ENCODE assay signal across 1 cellular context in the genomic region with DNA sequence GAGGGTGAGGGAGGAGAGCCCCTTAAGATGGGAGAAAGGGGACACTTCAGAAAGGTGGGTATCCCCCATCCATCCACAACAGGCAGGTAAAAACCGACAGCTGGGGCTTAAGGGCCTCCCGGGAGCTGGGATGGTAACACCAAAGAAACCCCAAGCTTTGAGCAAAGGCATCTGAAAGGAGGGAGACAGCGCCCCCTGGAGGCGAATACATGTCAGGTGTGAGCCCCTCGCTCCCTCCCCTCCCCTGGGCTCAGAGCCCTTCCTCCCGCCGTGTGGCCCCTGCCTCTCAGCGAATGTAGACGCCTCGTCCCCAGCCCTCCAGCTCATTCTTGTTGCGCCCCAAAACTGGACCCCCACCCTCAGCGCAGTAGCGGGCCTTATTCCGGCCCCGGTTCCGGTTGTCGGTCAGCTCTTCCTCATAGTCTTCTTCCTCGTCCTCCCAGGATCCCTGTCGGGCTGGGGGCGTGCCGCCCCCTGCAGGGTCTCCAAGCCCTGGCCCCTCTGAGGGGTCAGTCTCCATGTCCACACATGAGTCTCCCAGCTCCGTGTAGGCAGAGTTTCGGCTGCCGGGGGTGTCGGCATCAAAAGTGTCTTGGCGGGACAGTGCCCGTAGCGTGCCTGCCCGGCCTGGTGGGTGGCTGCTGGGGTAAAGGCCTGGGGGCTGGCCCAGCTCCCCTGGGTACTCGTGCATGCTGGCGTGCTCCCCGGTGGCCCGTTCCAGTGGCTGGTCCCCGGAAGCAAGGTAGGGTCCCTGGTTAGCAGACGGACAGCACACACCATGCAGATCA.
TF ChIP-seq lines count a peak whose summit lies in the region.

No MANE protein-coding gene starts in this region.

TF ChIP-seq in HCT116, 20 proteins besides CTCF, POLR2A, EP300 and RAD21 (continued from another document):
- TF ChIP-seq, protein P1, sequence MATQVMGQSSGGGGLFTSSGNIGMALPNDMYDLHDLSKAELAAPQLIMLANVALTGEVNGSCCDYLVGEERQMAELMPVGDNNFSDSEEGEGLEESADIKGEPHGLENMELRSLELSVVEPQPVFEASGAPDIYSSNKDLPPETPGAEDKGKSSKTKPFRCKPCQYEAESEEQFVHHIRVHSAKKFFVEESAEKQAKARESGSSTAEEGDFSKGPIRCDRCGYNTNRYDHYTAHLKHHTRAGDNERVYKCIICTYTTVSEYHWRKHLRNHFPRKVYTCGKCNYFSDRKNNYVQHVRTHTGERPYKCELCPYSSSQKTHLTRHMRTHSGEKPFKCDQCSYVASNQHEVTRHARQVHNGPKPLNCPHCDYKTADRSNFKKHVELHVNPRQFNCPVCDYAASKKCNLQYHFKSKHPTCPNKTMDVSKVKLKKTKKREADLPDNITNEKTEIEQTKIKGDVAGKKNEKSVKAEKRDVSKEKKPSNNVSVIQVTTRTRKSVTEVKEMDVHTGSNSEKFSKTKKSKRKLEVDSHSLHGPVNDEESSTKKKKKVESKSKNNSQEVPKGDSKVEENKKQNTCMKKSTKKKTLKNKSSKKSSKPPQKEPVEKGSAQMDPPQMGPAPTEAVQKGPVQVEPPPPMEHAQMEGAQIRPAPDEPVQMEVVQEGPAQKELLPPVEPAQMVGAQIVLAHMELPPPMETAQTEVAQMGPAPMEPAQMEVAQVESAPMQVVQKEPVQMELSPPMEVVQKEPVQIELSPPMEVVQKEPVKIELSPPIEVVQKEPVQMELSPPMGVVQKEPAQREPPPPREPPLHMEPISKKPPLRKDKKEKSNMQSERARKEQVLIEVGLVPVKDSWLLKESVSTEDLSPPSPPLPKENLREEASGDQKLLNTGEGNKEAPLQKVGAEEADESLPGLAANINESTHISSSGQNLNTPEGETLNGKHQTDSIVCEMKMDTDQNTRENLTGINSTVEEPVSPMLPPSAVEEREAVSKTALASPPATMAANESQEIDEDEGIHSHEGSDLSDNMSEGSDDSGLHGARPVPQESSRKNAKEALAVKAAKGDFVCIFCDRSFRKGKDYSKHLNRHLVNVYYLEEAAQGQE (IDR thresholded peaks at IDR 0.05; ENCODE audit: low read depth) = no peak
- TF ChIP-seq TCF7L2 (IDR thresholded peaks at IDR 0.05; ENCODE audit: borderline replicate concordance, extremely low read depth, insufficient read depth, insufficient read length) (no peak), CEBPB (IDR thresholded peaks at IDR 0.05; ENCODE audit: low read depth) (no peak), EZH2phosphoT487 (IDR thresholded peaks at IDR 0.05; ENCODE audit: borderline replicate concordance) (no peak), EZH2 (IDR thresholded peaks at IDR 0.05) (no peak), ZNF274 (IDR thresholded peaks at IDR 0.05; ENCODE audit: low read depth, low read length) (no peak)
